1 cellular context compared by ENCODE assay signal in genomic region chr10:43401627-43402026, GRCh38.
TF ChIP-seq lines count a peak whose summit lies in the region.

No MANE protein-coding gene starts in this region.

TF ChIP-seq in A549, 52 proteins besides CTCF, POLR2A, EP300 and RAD21 (continued from another document):
- TF ChIP-seq, protein P1, sequence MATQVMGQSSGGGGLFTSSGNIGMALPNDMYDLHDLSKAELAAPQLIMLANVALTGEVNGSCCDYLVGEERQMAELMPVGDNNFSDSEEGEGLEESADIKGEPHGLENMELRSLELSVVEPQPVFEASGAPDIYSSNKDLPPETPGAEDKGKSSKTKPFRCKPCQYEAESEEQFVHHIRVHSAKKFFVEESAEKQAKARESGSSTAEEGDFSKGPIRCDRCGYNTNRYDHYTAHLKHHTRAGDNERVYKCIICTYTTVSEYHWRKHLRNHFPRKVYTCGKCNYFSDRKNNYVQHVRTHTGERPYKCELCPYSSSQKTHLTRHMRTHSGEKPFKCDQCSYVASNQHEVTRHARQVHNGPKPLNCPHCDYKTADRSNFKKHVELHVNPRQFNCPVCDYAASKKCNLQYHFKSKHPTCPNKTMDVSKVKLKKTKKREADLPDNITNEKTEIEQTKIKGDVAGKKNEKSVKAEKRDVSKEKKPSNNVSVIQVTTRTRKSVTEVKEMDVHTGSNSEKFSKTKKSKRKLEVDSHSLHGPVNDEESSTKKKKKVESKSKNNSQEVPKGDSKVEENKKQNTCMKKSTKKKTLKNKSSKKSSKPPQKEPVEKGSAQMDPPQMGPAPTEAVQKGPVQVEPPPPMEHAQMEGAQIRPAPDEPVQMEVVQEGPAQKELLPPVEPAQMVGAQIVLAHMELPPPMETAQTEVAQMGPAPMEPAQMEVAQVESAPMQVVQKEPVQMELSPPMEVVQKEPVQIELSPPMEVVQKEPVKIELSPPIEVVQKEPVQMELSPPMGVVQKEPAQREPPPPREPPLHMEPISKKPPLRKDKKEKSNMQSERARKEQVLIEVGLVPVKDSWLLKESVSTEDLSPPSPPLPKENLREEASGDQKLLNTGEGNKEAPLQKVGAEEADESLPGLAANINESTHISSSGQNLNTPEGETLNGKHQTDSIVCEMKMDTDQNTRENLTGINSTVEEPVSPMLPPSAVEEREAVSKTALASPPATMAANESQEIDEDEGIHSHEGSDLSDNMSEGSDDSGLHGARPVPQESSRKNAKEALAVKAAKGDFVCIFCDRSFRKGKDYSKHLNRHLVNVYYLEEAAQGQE (IDR thresholded peaks at IDR 0.05), result no peak
- TF ChIP-seq RFX5 (IDR thresholded peaks at IDR 0.05) (no peak), TFCP2L1 (CRISPR knock-in tag; IDR thresholded peaks at IDR 0.05) (no peak), FOSL2 (IDR thresholded peaks at IDR 0.05) (no peak), FOSL2 (CRISPR knock-in tag; IDR thresholded peaks at IDR 0.05) (no peak)
TF ChIP-seq in A549: peak in this region for 0.
